21 cellular contexts compared by ENCODE assay signal in genomic region chrX:40683245-40683644, GRCh38.
"Had no signal": no experiment of that assay in that cellular context is flagged by ENCODE, and none has a peak within 500 bp of the region (broad histone marks: within the 10 kb centered on the region; RNA-seq: fewer than 3 reads in every experiment).

No MANE protein-coding gene starts in this region.

- H3K27me3 Mint-ChIP-seq: activated CD8-positive, alpha-beta T cell treated with anti-CD3 and anti-CD28 coated beads for 36 hours had no signal

- H3K9me3 Mint-ChIP-seq: activated CD8-positive, alpha-beta T cell treated with anti-CD3 and anti-CD28 coated beads for 36 hours; activated T-helper 1 cell treated with anti-CD3 and anti-CD28 coated beads, Interleukin-12 subunit alpha, Interleukin-12 subunit beta, Interleukin-2, Interleukin-4 antibody, amounts not matched to agents 30 ng/mL and 10 ng/mL and 1 ng/mL, durations not matched to agents 14 hours and 24 hours and 36 hours; nephron progenitor cell; T-helper 1 cell treated with Interleukin-12 subunit alpha and Interleukin-12 subunit beta and Interleukin-4 antibody, amounts not matched to agents 30 μg/mL and 1 μg/mL, for 36 hours had no signal

- H3K27ac Mint-ChIP-seq: activated CD8-positive, alpha-beta T cell treated with anti-CD3 and anti-CD28 coated beads for 36 hours; activated T-helper 1 cell treated with anti-CD3 and anti-CD28 coated beads, Interleukin-12 subunit alpha, Interleukin-12 subunit beta, Interleukin-2, Interleukin-4 antibody, amounts not matched to agents 30 ng/mL and 10 ng/mL and 1 ng/mL, durations not matched to agents 14 hours and 24 hours and 36 hours; nephron progenitor cell; T-helper 1 cell treated with Interleukin-12 subunit alpha and Interleukin-12 subunit beta and Interleukin-4 antibody, amounts not matched to agents 30 μg/mL and 1 μg/mL, for 36 hours had no signal

- H3K4me3 Mint-ChIP-seq: activated CD8-positive, alpha-beta T cell treated with anti-CD3 and anti-CD28 coated beads for 36 hours; activated T-helper 1 cell treated with anti-CD3 and anti-CD28 coated beads, Interleukin-12 subunit alpha, Interleukin-12 subunit beta, Interleukin-2, Interleukin-4 antibody, amounts not matched to agents 30 ng/mL and 10 ng/mL and 1 ng/mL, durations not matched to agents 14 hours and 24 hours and 36 hours; nephron progenitor cell; T-helper 1 cell treated with Interleukin-12 subunit alpha and Interleukin-12 subunit beta and Interleukin-4 antibody, amounts not matched to agents 30 μg/mL and 1 μg/mL, for 36 hours had no signal

- H3K4me3 ChIP-seq: ascending aorta, breast epithelium, esophagus muscularis mucosa, left lung, sigmoid colon, thyroid gland had no signal

- ATAC-seq: activated CD8-positive, alpha-beta T cell treated with anti-CD3 and anti-CD28 coated beads for 36 hours; left lung had no signal

- DNase-seq: activated CD4-positive, alpha-beta T cell treated with anti-CD3 and anti-CD28 coated beads for 4 hours; activated CD8-positive, alpha-beta T cell treated with anti-CD3 and anti-CD28 coated beads for 36 hours; cerebellar nuclear complex; cortex of kidney; foreskin fibroblast; hypothalamus; left lung; mammary epithelial cell; midbrain; nephron progenitor cell; occipital lobe; posterior cingulate gyrus; sigmoid colon; stimulated activated CD4-positive, alpha-beta T cell treated with anti-CD3 and anti-CD28 coated beads, Interleukin-4, amount 100 ng/mL, for 4 hours; stimulated activated naive CD4-positive, alpha-beta T cell; thyroid gland had no signal
